ENCODE assay signal across 26 cellular contexts in the genomic region with DNA sequence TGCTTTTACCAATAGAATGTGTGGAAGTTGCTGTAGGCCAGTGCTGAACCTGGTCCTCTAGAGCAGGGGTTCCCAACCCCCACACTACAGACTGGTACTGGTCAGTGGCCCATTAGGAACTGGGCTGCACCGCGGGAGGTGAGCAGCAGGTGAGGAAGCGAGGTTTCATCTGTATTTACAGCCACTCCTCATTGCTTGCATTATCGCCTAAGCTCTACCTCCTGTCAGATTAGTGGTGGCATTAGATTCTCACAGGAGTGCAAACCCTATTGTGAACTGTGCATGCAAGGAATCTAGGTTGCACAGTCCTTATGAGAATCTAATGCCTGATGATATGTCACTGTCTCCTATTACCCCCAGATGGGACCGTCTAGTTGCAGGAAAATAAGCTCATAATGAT. TPM values are rescaled to one million over a fixed set of nuclear protein-coding genes. Genes with fewer than 3 reads are reported as not detected.
"Had no signal": no experiment of that assay in that cellular context is flagged by ENCODE, and none has a peak within 500 bp of the region (broad histone marks: within the 10 kb centered on the region; RNA-seq: fewer than 3 reads in every experiment).

No MANE protein-coding gene starts in this region.

- ATAC-seq: HepG2, Panc1, PC-3, T-cell had no signal

- H3K27ac Mint-ChIP-seq: T-cell had no signal

- H3K9me3 Mint-ChIP-seq: T-cell had no signal

- DNase-seq: IMR-90, Karpas-422, KG1, MG63, NCI-H1092 treated with DMSO at 0.1 percent for 48 hours, NCI-H1436, NCI-H187, NCI-H2029, NCI-H2081 treated with DMSO at 0.1 percent for 48 hours, NCI-H2171, NCI-H226, NCI-H446, NCI-H510A, NCI-H524 treated with DMSO at 0.1 percent for 48 hours, NCI-H69, NCI-H774, SHP77, SK-N-SH, SW 1271, T-cell had no signal

- H3K27ac ChIP-seq: RWPE1 had no signal

- H3K4me3 Mint-ChIP-seq: T-cell had no signal

- H3K27me3 Mint-ChIP-seq: T-cell had no signal

- H3K36me3 Mint-ChIP-seq: T-cell had no signal

RNA-seq across cellular contexts. Expression of gene CCDC152, which starts 6.1 kb away (rescaled TPM):
- total RNA-seq: HT-29, OCI-LY7, PC-3 had no signal
